ENCODE assay signal across 7 cellular contexts in genomic region chr3:15602816-15603215, GRCh38. TPM values are rescaled to one million over a fixed set of nuclear protein-coding genes. Genes with fewer than 3 reads are reported as not detected.
DNase-seq lines count a peak whose midpoint lies in the region; ATAC-seq, FAIRE-seq and TF ChIP-seq lines count a peak whose summit lies in the region.
"Not testable (repeated sequence)": the region's sequence is repeated elsewhere in the genome, so short reads cannot be mapped to it uniquely, and the experiment has no call there.

No MANE protein-coding gene starts in this region.

- not testable (repeated sequence) for H4K20me1 ChIP-seq in GM12878 (ENCODE audit: control insufficient read depth, insufficient read depth)

- not testable (repeated sequence) for TF ChIP-seq POLR2A in NB4 (IDR thresholded peaks at IDR 0.05; ENCODE audit: extremely low read depth, insufficient read length); GM12878 (IDR thresholded peaks at IDR 0.05; ENCODE audit: low read depth, low read length)

- 67% methylated on average over 3 of the region's 3 CpGs for WGBS in GM12878 (ENCODE audit: insufficient coverage, insufficient replicate concordance, low lambda C conversion rate, missing lambda C conversion rate)

- not testable (repeated sequence) for H3K4me1 ChIP-seq in GM12878 (ENCODE audit: control insufficient read depth, insufficient read depth, low read length)
- peaks cover 21 to 32% (median 26%) of the 10 kb centered on the region in 3 donors for H3K4me1 ChIP-seq in skeletal muscle tissue (ENCODE audit: control insufficient read depth in 3 of 3, insufficient read depth in 3 of 3, low read length in 3 of 3)

- peak overlapping the region; percentile 99 for H3K4me3 Mint-ChIP-seq in activated CD4-positive, alpha-beta memory T cell treated with anti-CD3 and anti-CD28 coated beads for 36 hours
- H3K4me3 Mint-ChIP-seq in naive B cell, result peak overlapping the region; percentile 40 to 100 (median 98)

- peak overlapping the region; percentile 92 for H3K4me2 ChIP-seq in GM12878 (ENCODE audit: control insufficient read depth, insufficient read depth)

- not testable (repeated sequence) for DNase-seq in GM06990 (ENCODE audit: extremely low read depth, insufficient read length); NB4 (ENCODE audit: low read depth); activated CD4-positive, alpha-beta memory T cell treated with anti-CD3 and anti-CD28 coated beads for 36 hours; GM12878 (ENCODE audit: low read depth, low spot score); fibroblast of pulmonary artery (ENCODE audit: low read depth); naive B cell

- H3K9ac ChIP-seq in GM12878 (ENCODE audit: control insufficient read depth, insufficient read depth, low read length) (peak overlapping the region; percentile 82; the same call in 1 of the 2 replicates), skeletal muscle tissue (ENCODE audit: low read depth in 1 of 3, low read length in 3 of 3) (peak overlapping the region in 1 of 3 donors; percentile 94)

- BruUV-seq in GM12878 (replicated peaks; lab: Mats Ljungman, UMichigan), result not testable (repeated sequence)

- TF ChIP-seq CTCF in GM06990 (IDR thresholded peaks at IDR 0.05; ENCODE audit: insufficient read depth, low read length, poor library complexity, severe bottlenecking); NB4 (IDR thresholded peaks at IDR 0.05; ENCODE audit: low read depth, low read length); GM12878 (IDR thresholded peaks at IDR 0.05 in 2 of 3, conservative IDR thresholded peaks at IDR 0.05 in 1 of 3; ENCODE audit: control insufficient read depth in 2 of 3, extremely low read depth in 1 of 3, insufficient read depth in 1 of 3, low read depth in 3 of 3, low read length in 3 of 3); fibroblast of pulmonary artery (IDR thresholded peaks at IDR 0.05; ENCODE audit: low read length, missing control alignments): not testable (repeated sequence)

- H3K4me3 ChIP-seq in GM06990 (replicated peaks; ENCODE audit: low read depth, low read length) (peak overlapping the region; percentile 68; the same call in 1 of the 2 replicates), NB4 (ENCODE audit: low read depth, low read length) (peak overlapping the region; percentile 86), GM12878 (peak overlapping the region; percentile 87), fibroblast of pulmonary artery (replicated peaks; ENCODE audit: low read depth, low read length) (peak overlapping the region; percentile 100), skeletal muscle tissue (ENCODE audit: low read length in 3 of 3) (peak overlapping the region in 2 of 3 donors; percentile 79 to 99)

- FAIRE-seq in GM12878 (lab: Jason Lieb, UNC), result not testable (repeated sequence)

- H3K27me3 ChIP-seq in GM06990 (replicated peaks; ENCODE audit: control insufficient read depth, insufficient read depth, low read length); GM12878 (replicated peaks in 1 of 2; ENCODE audit: control insufficient read depth in 2 of 2, insufficient read depth in 2 of 2, low read length in 1 of 2); skeletal muscle tissue (ENCODE audit: control insufficient read depth in 3 of 3, insufficient read depth in 3 of 3, low read length in 3 of 3): not testable (repeated sequence)

- TF ChIP-seq EP300 in GM12878 (IDR thresholded peaks at IDR 0.05; ENCODE audit: borderline replicate concordance in 1 of 2, control insufficient read depth in 1 of 2, low read depth in 2 of 2, low read length in 2 of 2), result not testable (repeated sequence)

- not testable (repeated sequence) for ATAC-seq in GM12878; naive B cell (ENCODE audit: low read depth in 2 of 2)

- CTCF ChIA-PET in activated CD4-positive, alpha-beta memory T cell treated with anti-CD3 and anti-CD28 coated beads for 36 hours (lab: Charles Lee); GM12878 (lab: Yijun Ruan, JAX): not testable (repeated sequence)

- H3K36me3 Mint-ChIP-seq in activated CD4-positive, alpha-beta memory T cell treated with anti-CD3 and anti-CD28 coated beads for 36 hours, result peaks cover 16% of the 10 kb centered on the region
- peaks cover 17 to 30% of the 10 kb centered on the region in 2 donors for H3K36me3 Mint-ChIP-seq in naive B cell

- H3K27me3 Mint-ChIP-seq in activated CD4-positive, alpha-beta memory T cell treated with anti-CD3 and anti-CD28 coated beads for 36 hours; naive B cell: not testable (repeated sequence)

- in situ Hi-C loops in GM12878 (cut with MboI), result not testable (repeated sequence)

- POLR2A ChIA-PET in activated CD4-positive, alpha-beta memory T cell treated with anti-CD3 and anti-CD28 coated beads for 36 hours (lab: Charles Lee); GM12878 (lab: Charles Lee): not testable (repeated sequence)

- not testable (repeated sequence) for H3K9me3 Mint-ChIP-seq in activated CD4-positive, alpha-beta memory T cell treated with anti-CD3 and anti-CD28 coated beads for 36 hours; naive B cell

- not testable (repeated sequence) for H3K9me3 ChIP-seq in GM12878 (replicated peaks; ENCODE audit: control insufficient read depth, insufficient read depth, low read length); skeletal muscle tissue (ENCODE audit: control insufficient read depth in 3 of 3, low read length in 3 of 3)

- not testable (repeated sequence) for H3K36me3 ChIP-seq in GM06990 (ENCODE audit: control insufficient read depth, insufficient read depth, low read length); GM12878 (ENCODE audit: control insufficient read depth in 2 of 2, insufficient read depth in 2 of 2, low read length in 1 of 2)
- peaks cover 5 to 22% (median 17%) of the 10 kb centered on the region in 3 donors for H3K36me3 ChIP-seq in skeletal muscle tissue (ENCODE audit: control insufficient read depth in 3 of 3, insufficient read depth in 3 of 3, low read length in 3 of 3)

- RAD21 ChIA-PET in GM12878 (lab: Charles Lee; ENCODE audit: unreplicated experiment), result not testable (repeated sequence)

- H2AFZ ChIP-seq in GM12878 (ENCODE audit: control insufficient read depth, low read depth, low read length), result not testable (repeated sequence)

- intact Hi-C loops in activated CD4-positive, alpha-beta memory T cell treated with anti-CD3 and anti-CD28 coated beads for 36 hours (cut with micrococcal nuclease); GM12878 (cut with micrococcal nuclease; ENCODE audit: unreplicated experiment): not testable (repeated sequence)

- peaks cover 40% of the 10 kb centered on the region for H3K4me1 Mint-ChIP-seq in activated CD4-positive, alpha-beta memory T cell treated with anti-CD3 and anti-CD28 coated beads for 36 hours (ENCODE audit: low read depth)
- peaks cover 40 to 49% (median 47%) of the 10 kb centered on the region in 3 donors for H3K4me1 Mint-ChIP-seq in naive B cell

- peaks cover 18% of the 10 kb centered on the region for H3K79me2 ChIP-seq in GM12878 (ENCODE audit: control insufficient read depth, insufficient read depth, low read length)

- H3K27ac ChIP-seq in GM12878 (ENCODE audit: control insufficient read depth, insufficient read depth); skeletal muscle tissue (ENCODE audit: low read depth, low read length): not testable (repeated sequence)

- H3K27ac Mint-ChIP-seq in activated CD4-positive, alpha-beta memory T cell treated with anti-CD3 and anti-CD28 coated beads for 36 hours, result peak overlapping the region; percentile 94
- H3K27ac Mint-ChIP-seq in naive B cell, result peak overlapping the region in 4 of 6 donors; percentile 19 to 97 (median 45)

- SMC1A ChIA-PET in GM12878 (lab: Charles Lee; ENCODE audit: uncharacterized antibody, unreplicated experiment), result interaction anchor here (0.9 to 1.5 kb wide), 3 partner anchors 13 to 209 kb away, joined by 3 to 5 read pairs (median 3); no protein-coding TSS in a partner anchor

- TF ChIP-seq RAD21 in GM12878 (IDR thresholded peaks at IDR 0.05; ENCODE audit: insufficient read depth, low read depth, low read length), result not testable (repeated sequence)

RNA-seq across cellular contexts. Expression of gene BTD, which starts 1.3 kb away (rescaled TPM):
- total RNA-seq in activated CD4-positive, alpha-beta memory T cell treated with anti-CD3 and anti-CD28 coated beads for 36 hours, result 1 to 10 TPM; 8.6 to 8.7 TPM
- 6.9 and 10.1 TPM in 2 replicates for total RNA-seq in GM12878 (2013; cell fraction: nucleolus; rRNA removed)
- total RNA-seq in GM12878 (2014; rRNA removed) (4.6 and 5.0 TPM in 2 replicates), GM12878 (2014; rRNA removed; fragmentation: Illumina TruSeq; extraction: Trizol) (2.9 and 3.4 TPM in 2 replicates), GM12878 (2021) (4.0 and 4.5 TPM in 2 replicates), skeletal muscle tissue (23.0 TPM)
- 6.5 TPM for polyA plus RNA-seq in GM12878 (2011; ENCODE audit: low read depth)
- polyA plus RNA-seq in GM12878 (2011; rRNA removed) (9.4 and 10.3 TPM in 2 replicates), GM12878 (2014; fragmentation: Illumina TruSeq; extraction: Trizol) (3.9 and 5.6 TPM in 2 replicates), GM12878 (2014; fragmentation: Nextera tagmentation; extraction: Ambion mirVana) (1 to 10 TPM; 6.1 to 9.2 TPM), GM12878 (2014; rRNA removed) (3.5 and 5.7 TPM in 2 replicates), GM12878 (2016; fragmentation: Nextera tagmentation; extraction: Ambion mirVana) (1 to 10 TPM; 4.6 to 5.5 TPM), naive B cell (ENCODE audit: low read depth in 6 of 6) (10 to 100 TPM; 10.9 to 18.0 (median 12.5) TPM)
- 9.5 and 11.8 TPM in 2 replicates for polyA plus RNA-seq in GM12878 (2011; cell fraction: cytosol; rRNA removed)
- 4.6 and 6.4 TPM in 2 replicates for polyA plus RNA-seq in GM12878 (2011; cell fraction: nucleus; rRNA removed)
- polyA plus RNA-seq in GM12878 (2012), result 3.4 and 4.4 TPM in 2 replicates
- polyA minus RNA-seq in GM12878 (2011; rRNA and poly(A)+ RNA removed), result 12.8 and 14.2 TPM in 2 replicates
- 2.7 and 3.6 TPM in 2 replicates for polyA minus RNA-seq in GM12878 (2011; cell fraction: cytosol; rRNA and poly(A)+ RNA removed)
- polyA minus RNA-seq in GM12878 (2011; cell fraction: nucleus; rRNA and poly(A)+ RNA removed), result 8.3 and 10.5 TPM in 2 replicates

RNA-seq across cellular contexts. Expression of gene HACL1, which starts 1.4 kb away (rescaled TPM):
- total RNA-seq in activated CD4-positive, alpha-beta memory T cell treated with anti-CD3 and anti-CD28 coated beads for 36 hours, result 10 to 100 TPM; 29.9 to 30.0 TPM
- 97.4 and 107 TPM in 2 replicates for total RNA-seq in GM12878 (2013; cell fraction: nucleolus; rRNA removed)
- total RNA-seq in GM12878 (2014; rRNA removed) (21.4 and 24.4 TPM in 2 replicates), GM12878 (2014; rRNA removed; fragmentation: Illumina TruSeq; extraction: Trizol) (26.2 and 28.3 TPM in 2 replicates), GM12878 (2021) (23.8 and 27.7 TPM in 2 replicates), skeletal muscle tissue (16.7 TPM)
- 13.7 TPM for polyA plus RNA-seq in GM12878 (2011; ENCODE audit: low read depth)
- polyA plus RNA-seq in GM12878 (2011; rRNA removed) (42.6 and 51.2 TPM in 2 replicates), GM12878 (2014; fragmentation: Illumina TruSeq; extraction: Trizol) (24.5 and 28.5 TPM in 2 replicates), GM12878 (2014; fragmentation: Nextera tagmentation; extraction: Ambion mirVana) (10 to 100 TPM; 34.1 to 40.3 TPM), GM12878 (2014; rRNA removed) (18.0 and 19.4 TPM in 2 replicates), GM12878 (2016; fragmentation: Nextera tagmentation; extraction: Ambion mirVana) (10 to 100 TPM; 45.8 to 48.7 TPM), naive B cell (ENCODE audit: low read depth in 6 of 6) (10 to 100 TPM; 25.5 to 46.4 (median 36.5) TPM)
- polyA plus RNA-seq in GM12878 (2011; cell fraction: cytosol; rRNA removed), result 29.7 and 37.3 TPM in 2 replicates
- polyA plus RNA-seq in GM12878 (2011; cell fraction: nucleus; rRNA removed), result 36.6 and 36.9 TPM in 2 replicates
- 18.5 and 18.9 TPM in 2 replicates for polyA plus RNA-seq in GM12878 (2012)
- polyA minus RNA-seq in GM12878 (2011; rRNA and poly(A)+ RNA removed), result 59.0 and 62.4 TPM in 2 replicates
- 9.0 and 19.4 TPM in 2 replicates for polyA minus RNA-seq in GM12878 (2011; cell fraction: cytosol; rRNA and poly(A)+ RNA removed)
- 72.8 and 89.1 TPM in 2 replicates for polyA minus RNA-seq in GM12878 (2011; cell fraction: nucleus; rRNA and poly(A)+ RNA removed)
